1 cellular context compared by ENCODE assay signal in the genomic region with DNA sequence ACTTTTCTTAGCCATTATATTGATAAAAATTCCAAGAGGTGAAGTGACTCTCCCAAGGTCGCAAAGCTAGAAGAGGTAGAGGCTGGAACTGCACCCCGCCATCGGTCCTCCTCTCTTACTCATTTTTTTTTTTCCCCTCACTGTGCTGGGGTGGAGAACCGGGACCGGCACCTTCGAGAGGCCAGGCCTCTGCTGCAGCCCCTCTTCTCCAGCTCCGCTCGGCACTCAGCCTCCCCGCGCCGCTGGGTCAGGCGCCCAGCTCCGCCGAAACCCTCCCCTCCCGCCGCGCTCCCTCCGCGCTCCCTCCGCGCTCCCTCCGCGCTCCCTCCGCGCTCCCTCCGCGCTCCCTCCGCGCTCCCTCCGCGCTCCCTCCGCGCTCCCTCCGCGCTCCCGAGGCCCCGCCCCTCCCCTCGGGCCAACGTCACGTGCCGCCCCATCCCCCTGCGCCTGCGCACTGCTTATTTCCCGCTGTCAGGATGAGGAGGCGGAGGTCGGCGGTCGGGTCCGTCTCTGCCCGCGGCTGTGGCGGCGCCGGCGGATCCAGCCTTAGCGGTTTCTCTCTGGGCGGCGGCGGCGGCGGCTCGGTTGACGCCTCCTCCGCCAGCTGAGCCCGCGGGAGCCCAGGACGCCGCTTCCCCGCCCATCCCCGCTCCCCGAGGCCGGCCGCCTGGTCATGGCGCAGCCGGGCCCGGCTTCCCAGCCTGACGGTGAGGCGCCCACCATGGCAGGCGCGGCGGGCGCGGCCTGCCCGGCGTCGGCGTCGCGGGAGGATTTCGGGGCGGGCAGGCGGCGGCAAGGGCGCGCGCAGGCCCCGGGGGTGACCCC.
TF ChIP-seq lines count a peak whose summit lies in the region.

A gene with protein sequence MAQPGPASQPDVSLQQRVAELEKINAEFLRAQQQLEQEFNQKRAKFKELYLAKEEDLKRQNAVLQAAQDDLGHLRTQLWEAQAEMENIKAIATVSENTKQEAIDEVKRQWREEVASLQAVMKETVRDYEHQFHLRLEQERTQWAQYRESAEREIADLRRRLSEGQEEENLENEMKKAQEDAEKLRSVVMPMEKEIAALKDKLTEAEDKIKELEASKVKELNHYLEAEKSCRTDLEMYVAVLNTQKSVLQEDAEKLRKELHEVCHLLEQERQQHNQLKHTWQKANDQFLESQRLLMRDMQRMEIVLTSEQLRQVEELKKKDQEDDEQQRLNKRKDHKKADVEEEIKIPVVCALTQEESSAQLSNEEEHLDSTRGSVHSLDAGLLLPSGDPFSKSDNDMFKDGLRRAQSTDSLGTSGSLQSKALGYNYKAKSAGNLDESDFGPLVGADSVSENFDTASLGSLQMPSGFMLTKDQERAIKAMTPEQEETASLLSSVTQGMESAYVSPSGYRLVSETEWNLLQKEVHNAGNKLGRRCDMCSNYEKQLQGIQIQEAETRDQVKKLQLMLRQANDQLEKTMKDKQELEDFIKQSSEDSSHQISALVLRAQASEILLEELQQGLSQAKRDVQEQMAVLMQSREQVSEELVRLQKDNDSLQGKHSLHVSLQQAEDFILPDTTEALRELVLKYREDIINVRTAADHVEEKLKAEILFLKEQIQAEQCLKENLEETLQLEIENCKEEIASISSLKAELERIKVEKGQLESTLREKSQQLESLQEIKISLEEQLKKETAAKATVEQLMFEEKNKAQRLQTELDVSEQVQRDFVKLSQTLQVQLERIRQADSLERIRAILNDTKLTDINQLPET (plus strand): TSS at position 471 of the 825 bp plus-strand sequence. CDS start 203 bp downstream, at position 674.

TF ChIP-seq in HEK293, 187 proteins besides CTCF, POLR2A, EP300 and RAD21 (continued from another document and continues in another):
- TF ChIP-seq, protein P1, sequence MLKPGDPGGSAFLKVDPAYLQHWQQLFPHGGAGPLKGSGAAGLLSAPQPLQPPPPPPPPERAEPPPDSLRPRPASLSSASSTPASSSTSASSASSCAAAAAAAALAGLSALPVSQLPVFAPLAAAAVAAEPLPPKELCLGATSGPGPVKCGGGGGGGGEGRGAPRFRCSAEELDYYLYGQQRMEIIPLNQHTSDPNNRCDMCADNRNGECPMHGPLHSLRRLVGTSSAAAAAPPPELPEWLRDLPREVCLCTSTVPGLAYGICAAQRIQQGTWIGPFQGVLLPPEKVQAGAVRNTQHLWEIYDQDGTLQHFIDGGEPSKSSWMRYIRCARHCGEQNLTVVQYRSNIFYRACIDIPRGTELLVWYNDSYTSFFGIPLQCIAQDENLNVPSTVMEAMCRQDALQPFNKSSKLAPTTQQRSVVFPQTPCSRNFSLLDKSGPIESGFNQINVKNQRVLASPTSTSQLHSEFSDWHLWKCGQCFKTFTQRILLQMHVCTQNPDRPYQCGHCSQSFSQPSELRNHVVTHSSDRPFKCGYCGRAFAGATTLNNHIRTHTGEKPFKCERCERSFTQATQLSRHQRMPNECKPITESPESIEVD (tag by site-specific recombination; IDR thresholded peaks at IDR 0.05) = no peak
- TF ChIP-seq GLIS1 (tag by site-specific recombination; IDR thresholded peaks at IDR 0.05) (peak; percentile 45; the same call in 1 of the 2 replicates), ZNF596 (tag by site-specific recombination; IDR thresholded peaks at IDR 0.05) (0 out of 2 replicates have a peak, but pooled peaks have one; percentile 3), ZNF843 (tag by site-specific recombination; IDR thresholded peaks at IDR 0.05) (no peak), ZNF366 (tag by site-specific recombination; conservative IDR thresholded peaks at IDR 0.05) (0 out of 2 replicates have a peak, but pooled peaks have one; percentile 23), SP3 (tag by site-specific recombination; IDR thresholded peaks at IDR 0.05) (peak; percentile 53), ZNF501 (tag by site-specific recombination; IDR thresholded peaks at IDR 0.05) (no peak; the same call in 1 of the 2 replicates), ZNF157 (tag by site-specific recombination; IDR thresholded peaks at IDR 0.05) (no peak), TRIM28 (IDR thresholded peaks at IDR 0.05; ENCODE audit: borderline replicate concordance, low read length) (no peak), ZNF239 (tag by site-specific recombination; IDR thresholded peaks at IDR 0.05) (no peak), SCRT1 (tag by site-specific recombination; IDR thresholded peaks at IDR 0.05; ENCODE audit: borderline replicate concordance) (no peak), MEIS1 (CRISPR knock-in tag; IDR thresholded peaks at IDR 0.05; ENCODE audit: borderline replicate concordance) (0 out of 2 replicates have a peak, but pooled peaks have one; percentile 30), ZNF510 (tag by site-specific recombination; IDR thresholded peaks at IDR 0.05; ENCODE audit: insufficient replicate concordance) (no peak), MYNN (tag by site-specific recombination; IDR thresholded peaks at IDR 0.05; ENCODE audit: borderline replicate concordance) (no peak), HOXC10 (CRISPR knock-in tag; IDR thresholded peaks at IDR 0.05) (no peak), IKZF3 (tag by site-specific recombination; IDR thresholded peaks at IDR 0.05) (peak; percentile 61), KLF1 (tag by site-specific recombination; IDR thresholded peaks at IDR 0.05) (peak; percentile 36; the same call in 1 of the 2 replicates), ZNF530 (tag by site-specific recombination; IDR thresholded peaks at IDR 0.05; ENCODE audit: low read depth) (no peak), EGR2 (tag by site-specific recombination; IDR thresholded peaks at IDR 0.05; ENCODE audit: low read depth) (no peak), KLF10 (tag by site-specific recombination; IDR thresholded peaks at IDR 0.05) (peak; percentile 65), ZNF707 (tag by site-specific recombination; IDR thresholded peaks at IDR 0.05) (no peak), RBAK (tag by site-specific recombination; IDR thresholded peaks at IDR 0.05) (no peak), ZNF548 (tag by site-specific recombination; IDR thresholded peaks at IDR 0.05) (no peak), ZFP37 (tag by site-specific recombination; IDR thresholded peaks at IDR 0.05) (no peak), ZNF623 (tag by site-specific recombination; IDR thresholded peaks at IDR 0.05) (no peak), FEZF1 (tag by site-specific recombination; IDR thresholded peaks at IDR 0.05) (no peak), ZNF416 (tag by site-specific recombination; IDR thresholded peaks at IDR 0.05) (no peak), ZNF660 (tag by site-specific recombination; IDR thresholded peaks at IDR 0.05) (no peak), ZNF175 (tag by site-specific recombination; IDR thresholded peaks at IDR 0.05) (no peak)
- TF ChIP-seq, protein P2, sequence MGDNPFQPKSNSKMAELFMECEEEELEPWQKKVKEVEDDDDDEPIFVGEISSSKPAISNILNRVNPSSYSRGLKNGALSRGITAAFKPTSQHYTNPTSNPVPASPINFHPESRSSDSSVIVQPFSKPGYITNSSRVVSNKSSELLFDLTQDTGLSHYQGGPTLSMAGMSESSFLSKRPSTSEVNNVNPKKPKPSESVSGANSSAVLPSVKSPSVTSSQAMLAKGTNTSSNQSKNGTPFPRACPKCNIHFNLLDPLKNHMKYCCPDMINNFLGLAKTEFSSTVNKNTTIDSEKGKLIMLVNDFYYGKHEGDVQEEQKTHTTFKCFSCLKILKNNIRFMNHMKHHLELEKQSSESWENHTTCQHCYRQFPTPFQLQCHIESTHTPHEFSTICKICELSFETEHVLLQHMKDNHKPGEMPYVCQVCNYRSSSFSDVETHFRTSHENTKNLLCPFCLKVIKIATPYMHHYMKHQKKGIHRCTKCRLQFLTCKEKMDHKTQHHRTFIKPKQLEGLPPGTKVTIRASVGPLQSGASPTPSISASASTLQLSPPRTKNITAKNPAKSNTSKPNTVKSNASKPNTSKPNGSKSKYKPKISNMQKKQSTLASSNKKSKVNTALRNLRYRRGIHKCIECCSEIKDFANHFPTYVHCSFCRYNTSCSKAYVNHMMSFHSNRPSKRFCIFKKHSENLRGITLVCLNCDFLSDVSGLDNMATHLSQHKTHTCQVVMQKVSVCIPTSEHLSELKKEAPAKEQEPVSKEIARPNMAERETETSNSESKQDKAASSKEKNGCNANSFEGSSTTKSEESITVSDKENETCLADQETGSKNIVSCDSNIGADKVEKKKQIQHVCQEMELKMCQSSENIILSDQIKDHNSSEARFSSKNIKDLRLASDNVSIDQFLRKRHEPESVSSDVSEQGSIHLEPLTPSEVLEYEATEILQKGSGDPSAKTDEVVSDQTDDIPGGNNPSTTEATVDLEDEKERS (tag by site-specific recombination; IDR thresholded peaks at IDR 0.05) = peak; percentile 63; the same call in 1 of the 2 replicates
- TF ChIP-seq, protein P3, sequence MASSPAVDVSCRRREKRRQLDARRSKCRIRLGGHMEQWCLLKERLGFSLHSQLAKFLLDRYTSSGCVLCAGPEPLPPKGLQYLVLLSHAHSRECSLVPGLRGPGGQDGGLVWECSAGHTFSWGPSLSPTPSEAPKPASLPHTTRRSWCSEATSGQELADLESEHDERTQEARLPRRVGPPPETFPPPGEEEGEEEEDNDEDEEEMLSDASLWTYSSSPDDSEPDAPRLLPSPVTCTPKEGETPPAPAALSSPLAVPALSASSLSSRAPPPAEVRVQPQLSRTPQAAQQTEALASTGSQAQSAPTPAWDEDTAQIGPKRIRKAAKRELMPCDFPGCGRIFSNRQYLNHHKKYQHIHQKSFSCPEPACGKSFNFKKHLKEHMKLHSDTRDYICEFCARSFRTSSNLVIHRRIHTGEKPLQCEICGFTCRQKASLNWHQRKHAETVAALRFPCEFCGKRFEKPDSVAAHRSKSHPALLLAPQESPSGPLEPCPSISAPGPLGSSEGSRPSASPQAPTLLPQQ (tag by site-specific recombination; IDR thresholded peaks at IDR 0.05) = 0 out of 2 replicates have a peak, but pooled peaks have one; percentile 51
- TF ChIP-seq, protein P4, sequence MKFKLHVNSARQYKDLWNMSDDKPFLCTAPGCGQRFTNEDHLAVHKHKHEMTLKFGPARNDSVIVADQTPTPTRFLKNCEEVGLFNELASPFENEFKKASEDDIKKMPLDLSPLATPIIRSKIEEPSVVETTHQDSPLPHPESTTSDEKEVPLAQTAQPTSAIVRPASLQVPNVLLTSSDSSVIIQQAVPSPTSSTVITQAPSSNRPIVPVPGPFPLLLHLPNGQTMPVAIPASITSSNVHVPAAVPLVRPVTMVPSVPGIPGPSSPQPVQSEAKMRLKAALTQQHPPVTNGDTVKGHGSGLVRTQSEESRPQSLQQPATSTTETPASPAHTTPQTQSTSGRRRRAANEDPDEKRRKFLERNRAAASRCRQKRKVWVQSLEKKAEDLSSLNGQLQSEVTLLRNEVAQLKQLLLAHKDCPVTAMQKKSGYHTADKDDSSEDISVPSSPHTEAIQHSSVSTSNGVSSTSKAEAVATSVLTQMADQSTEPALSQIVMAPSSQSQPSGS (tag by site-specific recombination; IDR thresholded peaks at IDR 0.05; ENCODE audit: low read depth) = no peak
- TF ChIP-seq, protein P5, sequence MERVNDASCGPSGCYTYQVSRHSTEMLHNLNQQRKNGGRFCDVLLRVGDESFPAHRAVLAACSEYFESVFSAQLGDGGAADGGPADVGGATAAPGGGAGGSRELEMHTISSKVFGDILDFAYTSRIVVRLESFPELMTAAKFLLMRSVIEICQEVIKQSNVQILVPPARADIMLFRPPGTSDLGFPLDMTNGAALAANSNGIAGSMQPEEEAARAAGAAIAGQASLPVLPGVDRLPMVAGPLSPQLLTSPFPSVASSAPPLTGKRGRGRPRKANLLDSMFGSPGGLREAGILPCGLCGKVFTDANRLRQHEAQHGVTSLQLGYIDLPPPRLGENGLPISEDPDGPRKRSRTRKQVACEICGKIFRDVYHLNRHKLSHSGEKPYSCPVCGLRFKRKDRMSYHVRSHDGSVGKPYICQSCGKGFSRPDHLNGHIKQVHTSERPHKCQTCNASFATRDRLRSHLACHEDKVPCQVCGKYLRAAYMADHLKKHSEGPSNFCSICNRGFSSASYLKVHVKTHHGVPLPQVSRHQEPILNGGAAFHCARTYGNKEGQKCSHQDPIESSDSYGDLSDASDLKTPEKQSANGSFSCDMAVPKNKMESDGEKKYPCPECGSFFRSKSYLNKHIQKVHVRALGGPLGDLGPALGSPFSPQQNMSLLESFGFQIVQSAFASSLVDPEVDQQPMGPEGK (tag by site-specific recombination; IDR thresholded peaks at IDR 0.05) = no peak
- TF ChIP-seq, protein P6, sequence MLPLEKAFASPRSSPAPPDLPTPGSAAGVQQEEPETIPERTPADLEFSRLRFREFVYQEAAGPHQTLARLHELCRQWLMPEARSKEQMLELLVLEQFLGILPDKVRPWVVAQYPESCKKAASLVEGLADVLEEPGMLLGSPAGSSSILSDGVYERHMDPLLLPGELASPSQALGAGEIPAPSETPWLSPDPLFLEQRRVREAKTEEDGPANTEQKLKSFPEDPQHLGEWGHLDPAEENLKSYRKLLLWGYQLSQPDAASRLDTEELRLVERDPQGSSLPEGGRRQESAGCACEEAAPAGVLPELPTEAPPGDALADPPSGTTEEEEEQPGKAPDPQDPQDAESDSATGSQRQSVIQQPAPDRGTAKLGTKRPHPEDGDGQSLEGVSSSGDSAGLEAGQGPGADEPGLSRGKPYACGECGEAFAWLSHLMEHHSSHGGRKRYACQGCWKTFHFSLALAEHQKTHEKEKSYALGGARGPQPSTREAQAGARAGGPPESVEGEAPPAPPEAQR (tag by site-specific recombination; IDR thresholded peaks at IDR 0.05) = no peak
- TF ChIP-seq, protein P7, sequence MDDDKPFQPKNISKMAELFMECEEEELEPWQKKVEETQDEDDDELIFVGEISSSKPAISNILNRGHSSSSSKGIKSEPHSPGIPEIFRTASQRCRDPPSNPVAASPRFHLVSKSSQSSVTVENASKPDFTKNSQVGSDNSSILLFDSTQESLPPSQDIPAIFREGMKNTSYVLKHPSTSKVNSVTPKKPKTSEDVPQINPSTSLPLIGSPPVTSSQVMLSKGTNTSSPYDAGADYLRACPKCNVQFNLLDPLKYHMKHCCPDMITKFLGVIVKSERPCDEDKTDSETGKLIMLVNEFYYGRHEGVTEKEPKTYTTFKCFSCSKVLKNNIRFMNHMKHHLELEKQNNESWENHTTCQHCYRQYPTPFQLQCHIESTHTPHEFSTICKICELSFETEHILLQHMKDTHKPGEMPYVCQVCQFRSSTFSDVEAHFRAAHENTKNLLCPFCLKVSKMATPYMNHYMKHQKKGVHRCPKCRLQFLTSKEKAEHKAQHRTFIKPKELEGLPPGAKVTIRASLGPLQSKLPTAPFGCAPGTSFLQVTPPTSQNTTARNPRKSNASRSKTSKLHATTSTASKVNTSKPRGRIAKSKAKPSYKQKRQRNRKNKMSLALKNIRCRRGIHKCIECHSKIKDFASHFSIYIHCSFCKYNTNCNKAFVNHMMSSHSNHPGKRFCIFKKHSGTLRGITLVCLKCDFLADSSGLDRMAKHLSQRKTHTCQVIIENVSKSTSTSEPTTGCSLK (tag by site-specific recombination; IDR thresholded peaks at IDR 0.05) = no peak
